In the genomic region with DNA sequence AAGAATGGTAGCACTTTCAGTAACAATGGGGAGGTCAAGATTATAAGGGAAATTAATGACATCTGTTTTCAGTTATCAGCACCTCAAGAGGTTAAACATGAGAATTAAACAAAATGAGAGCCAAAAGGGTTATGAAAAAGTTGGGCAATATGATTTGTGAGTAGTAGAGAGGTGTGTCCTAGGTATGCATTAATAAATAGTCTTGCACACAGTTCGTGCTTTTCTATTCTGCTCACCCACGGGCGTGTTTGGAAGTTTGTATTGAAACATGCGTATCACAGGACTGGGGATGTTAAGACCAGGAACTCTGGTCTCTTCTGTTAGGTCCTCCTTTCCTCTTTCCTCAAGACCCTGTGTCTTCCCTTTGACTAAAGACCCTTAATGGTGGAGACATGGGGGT, we compare ENCODE assay signal across 20 cellular contexts. TPM values are rescaled to one million over a fixed set of nuclear protein-coding genes. Genes with fewer than 3 reads are reported as not detected.
A peak's percentile ranks its signal among the peaks of the same experiment; 100 is the strongest.
DNase-seq lines count a peak whose midpoint lies in the region; ATAC-seq and TF ChIP-seq lines count a peak whose summit lies in the region.
"Had no signal": no experiment of that assay in that cellular context is flagged by ENCODE, and none has a peak within 500 bp of the region (broad histone marks: within the 10 kb centered on the region; RNA-seq: fewer than 3 reads in every experiment).

No MANE protein-coding gene starts in this region.

- DNase-seq in CD4-positive, alpha-beta T cell: no peak
- DNase-seq in IMR-90: no peak
- DNase-seq in effector memory CD8-positive, alpha-beta T cell: no peak
- no peak for DNase-seq in mesendoderm
- no peak for DNase-seq in thyroid gland
- DNase-seq in T-helper 1 cell: no peak
- no peak for DNase-seq in naive thymus-derived CD8-positive, alpha-beta T cell
- DNase-seq: activated CD4-positive, CD25-positive, alpha-beta regulatory T cell treated with anti-CD3 and anti-CD28 coated beads, Interleukin-2, amount 50 U/mL, for 72 hours; activated CD8-positive, alpha-beta memory T cell treated with anti-CD3 and anti-CD28 coated beads, Interleukin-2, amount 10 ng/mL, durations not matched to agents 7 days and 5 days; GDM1; left ventricle myocardium inferior; NCI-H1092; NCI-H2081; SJCRH30; small intestine; stimulated activated CD4-positive, alpha-beta T cell treated with anti-CD3 and anti-CD28 coated beads, Interleukin-4, amount 100 ng/mL, for 4 hours; T1000 had no signal

- H3K9me1 ChIP-seq in IMR-90 (ENCODE audit: insufficient read depth, low read length): peaks cover 10% of the 10 kb centered on the region

- no peak overlapping the region for H3K4me3 Mint-ChIP-seq in CD4-positive, alpha-beta T cell
- H3K4me3 Mint-ChIP-seq in effector memory CD8-positive, alpha-beta T cell: peak overlapping the region in 1 of 2 donors; percentile 16
- H3K4me3 Mint-ChIP-seq in naive thymus-derived CD8-positive, alpha-beta T cell: peak overlapping the region in 4 of 10 donors; percentile 15 to 50 (median 37)
- H3K4me3 Mint-ChIP-seq: activated CD8-positive, alpha-beta memory T cell treated with anti-CD3 and anti-CD28 coated beads, Interleukin-2, amount 10 ng/mL, durations not matched to agents 7 days and 5 days had no signal

- TF ChIP-seq CTCF in CD4-positive, alpha-beta T cell (IDR thresholded peaks at IDR 0.05): no peak
- TF ChIP-seq CTCF in IMR-90 (conservative IDR thresholded peaks at IDR 0.05; ENCODE audit: low read depth, low read length) (no peak), thyroid gland (IDR thresholded peaks at IDR 0.05) (no peak)

- WGBS in IMR-90 (ENCODE audit: extremely low coverage in 2 of 2, insufficient read length in 1 of 2), 2 experiments: 100% methylated on average over 4 of the region's 4 CpGs; no CpG with 5 or more reads in 1 of the 2 experiments
- WGBS in mesendoderm (ENCODE audit: extremely low coverage, insufficient coverage, low lambda C conversion rate): no CpG with 5 or more reads among the region's 4 CpGs
- WGBS in thyroid gland, 2 donors: 92% methylated on average over 4 of the region's 4 CpGs

- TF ChIP-seq RAD21 in IMR-90 (IDR thresholded peaks at IDR 0.05; ENCODE audit: low read length): no peak

- H3K9ac ChIP-seq in IMR-90 (ENCODE audit: low read depth, low read length) (no peak overlapping the region), mesendoderm (ENCODE audit: low read length) (no peak overlapping the region)
- H3K9ac ChIP-seq: KMS-11 had no signal

- no peak overlapping the region for H2AFZ ChIP-seq in IMR-90 (replicated peaks; ENCODE audit: low read length, poor library complexity)

- H2BK5ac ChIP-seq in IMR-90 (ENCODE audit: low read depth, low read length, poor library complexity, severe bottlenecking) (peak overlapping the region; percentile 10), mesendoderm (ENCODE audit: low read length) (no peak overlapping the region)

- H3K4me3 ChIP-seq in IMR-90 (ENCODE audit: insufficient read depth, low read depth, low read length) (no peak overlapping the region), mesendoderm (ENCODE audit: low read length) (no peak overlapping the region), thyroid gland (replicated peaks in 1 of 3) (no peak overlapping the region)
- H3K4me3 ChIP-seq: left ventricle myocardium inferior, prostate gland, SJCRH30 had no signal

- in situ Hi-C loops in IMR-90 (cut with MboI; ENCODE audit: low sequenced_read_pairs): no loop called here

- H3K23ac ChIP-seq in IMR-90 (ENCODE audit: low read depth, low read length) (peak overlapping the region; percentile 69; the same call in 1 of the 2 replicates), mesendoderm (ENCODE audit: low read length) (peak overlapping the region; percentile 80)

- H3K4ac ChIP-seq in IMR-90 (ENCODE audit: low read depth, low read length) (no peak overlapping the region), mesendoderm (ENCODE audit: low read depth, low read length) (no peak overlapping the region)

- H2BK120ac ChIP-seq in IMR-90 (ENCODE audit: low read depth, low read length): no peak overlapping the region
- H2BK120ac ChIP-seq in mesendoderm (ENCODE audit: low read depth, low read length): no peak overlapping the region

- H2AK9ac ChIP-seq in IMR-90 (replicated peaks; ENCODE audit: low read depth, low read length, poor library complexity): no peak overlapping the region

- peaks cover 24% of the 10 kb centered on the region for H3K36me3 Mint-ChIP-seq in CD4-positive, alpha-beta T cell (ENCODE audit: low read depth)
- H3K36me3 Mint-ChIP-seq in effector memory CD8-positive, alpha-beta T cell (ENCODE audit: insufficient read depth): peaks cover 19% of the 10 kb centered on the region
- peaks cover 0 to 15% (median 4%) of the 10 kb centered on the region in 3 donors for H3K36me3 Mint-ChIP-seq in naive thymus-derived CD8-positive, alpha-beta T cell

- H3K4me1 ChIP-seq in IMR-90 (ENCODE audit: control insufficient read depth, insufficient read depth, low read length) (peaks cover 13% of the 10 kb centered on the region), mesendoderm (ENCODE audit: control insufficient read depth, low read depth, low read length) (peaks cover 9% of the 10 kb centered on the region), thyroid gland (peaks cover 18 to 29% of the 10 kb centered on the region in 2 donors)
- H3K4me1 ChIP-seq: prostate gland had no signal

- H3K4me2 ChIP-seq in IMR-90 (ENCODE audit: low read depth, low read length) (peak overlapping the region; percentile 20; the same call in 1 of the 2 replicates), mesendoderm (ENCODE audit: low read length) (no peak overlapping the region)
- H3K4me2 ChIP-seq: KMS-11 had no signal

- CTCF ChIA-PET in CD4-positive, alpha-beta T cell (lab: Charles Lee): interaction anchor here (0.6 kb wide), 1 partner anchor 38 kb away, joined by 5 read pairs; no protein-coding TSS in a partner anchor
- CTCF ChIA-PET in IMR-90 (lab: Yijun Ruan, JAX): interaction anchor here (0.6 kb wide), 1 partner anchor 102 kb away, joined by 3 read pairs; no protein-coding TSS in a partner anchor

- H3K14ac ChIP-seq in IMR-90 (replicated peaks; ENCODE audit: low read depth, low read length): 0 out of 2 replicates have a peak overlapping the region, but pooled peaks have one; percentile 56

- BruUV-seq in IMR-90 (replicated peaks; lab: Mats Ljungman, UMichigan): no TSS peak

- H3K9me3 ChIP-seq in CD4-positive, alpha-beta T cell (ENCODE audit: control insufficient read depth, low read length): no peaks in the 10 kb centered on the region
- no peaks in the 10 kb centered on the region for H3K9me3 ChIP-seq in IMR-90 (ENCODE audit: control insufficient read depth, insufficient read depth, low read length)
- no peaks in the 10 kb centered on the region for H3K9me3 ChIP-seq in thyroid gland
- H3K9me3 ChIP-seq: left ventricle myocardium inferior, prostate gland, SJCRH30 had no signal

- H4K5ac ChIP-seq in IMR-90 (ENCODE audit: low read depth, low read length) (no peak overlapping the region), mesendoderm (ENCODE audit: low read length) (no peak overlapping the region)

- POLR2A ChIA-PET in CD4-positive, alpha-beta T cell (lab: Charles Lee): no interaction called here
- POLR2A ChIA-PET in IMR-90 (lab: Charles Lee; ENCODE audit: unreplicated experiment): no interaction called here
- POLR2A ChIA-PET in naive thymus-derived CD8-positive, alpha-beta T cell (lab: Charles Lee): no interaction called here

- H4K91ac ChIP-seq in IMR-90 (ENCODE audit: insufficient read depth, low read depth, low read length): no peak overlapping the region

- H4K8ac ChIP-seq in IMR-90 (ENCODE audit: low read depth in 2 of 2, low read length in 2 of 2) (no peak overlapping the region), mesendoderm (ENCODE audit: low read depth, low read length) (no peak overlapping the region)

- peak overlapping the region; percentile 72; the same call in 1 of the 2 replicates for H2AK5ac ChIP-seq in IMR-90 (ENCODE audit: low read depth, low read length)
- no peak overlapping the region for H2AK5ac ChIP-seq in mesendoderm (ENCODE audit: low read length)

- H3K27ac ChIP-seq in CD4-positive, alpha-beta T cell (ENCODE audit: low read depth, low read length): no peak overlapping the region
- H3K27ac ChIP-seq in IMR-90 (ENCODE audit: insufficient read depth, low read length) (no peak overlapping the region), mesendoderm (ENCODE audit: low read depth, low read length) (no peak overlapping the region), thyroid gland (no peak overlapping the region)
- H3K27ac ChIP-seq: KMS-11, left ventricle myocardium inferior, prostate gland, SJCRH30 had no signal

- no peaks in the 10 kb centered on the region for H3K9me3 Mint-ChIP-seq in CD4-positive, alpha-beta T cell
- no peaks in the 10 kb centered on the region for H3K9me3 Mint-ChIP-seq in effector memory CD8-positive, alpha-beta T cell
- no peaks in the 10 kb centered on the region for H3K9me3 Mint-ChIP-seq in naive thymus-derived CD8-positive, alpha-beta T cell

- peaks cover 46% of the 10 kb centered on the region for H4K20me1 ChIP-seq in IMR-90 (ENCODE audit: insufficient read depth, low read length)

- H3K79me2 ChIP-seq in mesendoderm (ENCODE audit: control insufficient read depth, insufficient read depth, low read length): peaks cover 68% of the 10 kb centered on the region

- H3K27me3 Mint-ChIP-seq in CD4-positive, alpha-beta T cell: no peaks in the 10 kb centered on the region
- no peaks in the 10 kb centered on the region for H3K27me3 Mint-ChIP-seq in effector memory CD8-positive, alpha-beta T cell
- no peaks in the 10 kb centered on the region for H3K27me3 Mint-ChIP-seq in naive thymus-derived CD8-positive, alpha-beta T cell
- H3K27me3 Mint-ChIP-seq: activated CD8-positive, alpha-beta memory T cell treated with anti-CD3 and anti-CD28 coated beads, Interleukin-2, amount 10 ng/mL, durations not matched to agents 7 days and 5 days had no signal

- H2BK15ac ChIP-seq in IMR-90 (ENCODE audit: low read depth, low read length) (no peak overlapping the region), mesendoderm (replicated peaks; ENCODE audit: low read depth) (no peak overlapping the region)

- peak overlapping the region; percentile 4 for H3K27ac Mint-ChIP-seq in CD4-positive, alpha-beta T cell
- H3K27ac Mint-ChIP-seq in effector memory CD8-positive, alpha-beta T cell: peak overlapping the region; percentile 11 to 26
- peak overlapping the region in 4 of 10 donors; percentile 3 to 81 (median 36) for H3K27ac Mint-ChIP-seq in naive thymus-derived CD8-positive, alpha-beta T cell

- dilution Hi-C loops in IMR-90 (cut with HindIII; ENCODE audit: low sequenced_read_pairs, unreplicated experiment): no loop called here

- TF ChIP-seq POLR2A in IMR-90 (IDR thresholded peaks at IDR 0.05; ENCODE audit: low read depth, low read length) (no peak), thyroid gland (IDR thresholded peaks at IDR 0.05) (no peak)

- H3K36me3 ChIP-seq in IMR-90 (ENCODE audit: control insufficient read depth, insufficient read depth, low read length): peaks cover 2% of the 10 kb centered on the region; the same call in 1 of the 2 replicates
- no peaks in the 10 kb centered on the region for H3K36me3 ChIP-seq in mesendoderm (ENCODE audit: control insufficient read depth, insufficient read depth, low read length)
- no peaks in the 10 kb centered on the region for H3K36me3 ChIP-seq in thyroid gland
- H3K36me3 ChIP-seq: left ventricle myocardium inferior, prostate gland, SJCRH30 had no signal

- H3K56ac ChIP-seq in IMR-90 (ENCODE audit: extremely low read depth, insufficient read depth, low read length) (no peak overlapping the region), mesendoderm (ENCODE audit: low read length) (peak overlapping the region; percentile 56)

- H3K79me1 ChIP-seq in IMR-90 (ENCODE audit: low read depth in 1 of 2, low read length in 2 of 2): peaks cover 11 to 57% of the 10 kb centered on the region in 2 experiments
- peaks cover 9% of the 10 kb centered on the region for H3K79me1 ChIP-seq in mesendoderm (ENCODE audit: low read length)

- ATAC-seq in CD4-positive, alpha-beta T cell (ENCODE audit: poor library complexity): no peak
- no peak for ATAC-seq in IMR-90 (ENCODE audit: low read depth)
- no peak for ATAC-seq in effector memory CD8-positive, alpha-beta T cell (replicated peaks)
- no peak for ATAC-seq in naive thymus-derived CD8-positive, alpha-beta T cell
- ATAC-seq in GM19035 (IDR thresholded peaks at IDR 0.05; ENCODE audit: unreplicated experiment): no peak
- ATAC-seq: activated CD8-positive, alpha-beta memory T cell treated with anti-CD3 and anti-CD28 coated beads, Interleukin-2, amount 10 ng/mL, durations not matched to agents 7 days and 5 days had no signal

- intact Hi-C loops in CD4-positive, alpha-beta T cell (cut with DNase I, micrococcal nuclease): no loop called here
- intact Hi-C loops in IMR-90 (cut with micrococcal nuclease) (no loop called here), thyroid gland (cut with DNase I) (no loop called here)

- H3K4me1 Mint-ChIP-seq in CD4-positive, alpha-beta T cell (ENCODE audit: low read depth): peaks cover 92% of the 10 kb centered on the region
- peaks cover 49 to 74% of the 10 kb centered on the region in 2 donors for H3K4me1 Mint-ChIP-seq in effector memory CD8-positive, alpha-beta T cell (ENCODE audit: low read depth in 2 of 2)
- H3K4me1 Mint-ChIP-seq in naive thymus-derived CD8-positive, alpha-beta T cell: peaks cover 27 to 91% (median 81%) of the 10 kb centered on the region in 4 donors

- no peak overlapping the region for H2BK20ac ChIP-seq in IMR-90 (ENCODE audit: low read depth, low read length)

- no peak overlapping the region; the same call in 1 of the 2 replicates for H3K18ac ChIP-seq in IMR-90 (ENCODE audit: low read depth, low read length)
- H3K18ac ChIP-seq in mesendoderm (ENCODE audit: low read length): no peak overlapping the region

- H3K27me3 ChIP-seq in CD4-positive, alpha-beta T cell (ENCODE audit: control insufficient read depth, insufficient read depth, low read length): no peaks in the 10 kb centered on the region
- no peaks in the 10 kb centered on the region for H3K27me3 ChIP-seq in IMR-90 (ENCODE audit: control insufficient read depth, insufficient read depth, low read length)
- H3K27me3 ChIP-seq in mesendoderm (ENCODE audit: insufficient read depth, low read length, poor library complexity): no peaks in the 10 kb centered on the region
- H3K27me3 ChIP-seq in thyroid gland: no peaks in the 10 kb centered on the region
- H3K27me3 ChIP-seq: SJCRH30 had no signal

RNA-seq across cellular contexts. Expression of a gene that starts 6.0 kb away (rescaled TPM):
- total RNA-seq in CD4-positive, alpha-beta T cell: 100 to 1,000 TPM; 117 to 125 TPM
- total RNA-seq in IMR-90 (2012; rRNA removed): 32.3 and 44.4 TPM in 2 replicates
- 35.7 and 36.7 TPM in 2 replicates for polyA plus RNA-seq in IMR-90 (2012; rRNA removed)
- 9.4 and 16.5 TPM in 2 replicates for polyA plus RNA-seq in IMR-90 (2012; cell fraction: cytosol; rRNA removed)
- polyA plus RNA-seq in IMR-90 (2012; cell fraction: nucleus; rRNA removed; ENCODE audit: low replicate concordance): 43.4 and 66.0 TPM in 2 replicates
- 94.5 TPM for polyA plus RNA-seq in mesendoderm (2013, experiment 1 of 2)
- polyA plus RNA-seq in mesendoderm (2013, experiment 2 of 2): 93.8 TPM
- total RNA-seq in thyroid gland: 100 to 1,000 TPM in 3 of 4 donors, 10 to 100 TPM in 1; 88.8 to 143 (median 116) TPM
- total RNA-seq in naive thymus-derived CD8-positive, alpha-beta T cell: 100 to 1,000 TPM; 169 to 194 TPM
- 10 to 100 TPM in 2 of 3 donors, 1 to 10 TPM in 1; 9.9 to 18.8 (median 13.3) TPM for polyA plus RNA-seq in naive thymus-derived CD8-positive, alpha-beta T cell
